In the genomic region with DNA sequence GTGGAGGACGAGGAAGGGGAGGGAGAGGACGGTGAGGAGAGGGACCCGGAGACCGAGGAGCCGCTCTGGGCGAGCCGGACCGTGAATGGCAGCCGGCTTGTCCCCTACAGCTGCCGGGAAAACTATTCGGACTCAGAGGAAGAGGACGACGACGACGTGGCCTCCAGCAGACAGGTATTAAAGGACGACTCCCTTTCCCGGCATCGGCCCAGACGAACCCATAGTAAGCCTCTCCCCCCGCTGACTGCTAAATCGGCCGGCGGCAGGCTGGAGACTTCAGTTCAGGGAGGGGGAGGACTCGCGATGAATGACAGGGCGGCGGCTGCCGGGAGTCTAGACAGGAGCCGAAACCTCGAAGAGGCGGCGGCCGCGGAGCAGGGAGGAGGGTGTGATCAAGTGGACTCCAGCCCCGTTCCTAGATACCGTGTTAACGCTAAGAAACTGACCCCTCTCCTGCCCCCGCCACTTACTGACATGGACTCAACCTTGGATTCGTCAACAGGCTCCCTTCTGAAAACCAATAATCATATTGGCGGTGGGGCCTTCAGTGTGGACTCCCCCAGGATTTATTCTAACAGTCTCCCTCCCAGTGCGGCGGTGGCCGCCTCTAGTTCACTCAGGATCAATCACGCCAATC, we compare ENCODE assay signal across 8 cellular contexts. TPM values are rescaled to one million over a fixed set of nuclear protein-coding genes. Genes with fewer than 3 reads are reported as not detected.
DNase-seq lines count a peak whose midpoint lies in the region; ATAC-seq and TF ChIP-seq lines count a peak whose summit lies in the region.

No MANE protein-coding gene starts in this region.

- ATAC-seq in GM19467 (IDR thresholded peaks at IDR 0.05; ENCODE audit: unreplicated experiment), result peak; percentile 44
- ATAC-seq in heart right ventricle, result peak; percentile 59 to 85 (median 75)

- peaks cover 22% of the 10 kb centered on the region for H3K36me3 Mint-ChIP-seq in activated naive CD8-positive, alpha-beta T cell treated with anti-CD3 and anti-CD28 coated beads for 36 hours
- H3K36me3 Mint-ChIP-seq in progenitor cell of endocrine pancreas (ENCODE audit: insufficient read depth), result no peaks in the 10 kb centered on the region

- H3K27me3 ChIP-seq in heart right ventricle, result no peaks in the 10 kb centered on the region

- H3K27me3 Mint-ChIP-seq in activated naive CD8-positive, alpha-beta T cell treated with anti-CD3 and anti-CD28 coated beads for 36 hours, result no peaks in the 10 kb centered on the region
- H3K27me3 Mint-ChIP-seq in progenitor cell of endocrine pancreas, result no peaks in the 10 kb centered on the region

- H3K4me3 ChIP-seq in heart right ventricle (peak overlapping the region; percentile 72 to 99 (median 94)), urinary bladder (ENCODE audit: low read depth, low read length) (peak overlapping the region; percentile 84)

- H3K27ac ChIP-seq in heart right ventricle, result peak overlapping the region; percentile 91 to 98 (median 96)
- H3K27ac ChIP-seq in urinary bladder (ENCODE audit: low read depth), result no peak overlapping the region

- H3K4me1 ChIP-seq in heart right ventricle (peaks cover 2 to 55% (median 48%) of the 10 kb centered on the region in 9 donors), urinary bladder (ENCODE audit: insufficient read depth) (peaks cover 5% of the 10 kb centered on the region)

- peaks cover 30% of the 10 kb centered on the region for H3K4me1 Mint-ChIP-seq in activated naive CD8-positive, alpha-beta T cell treated with anti-CD3 and anti-CD28 coated beads for 36 hours
- H3K4me1 Mint-ChIP-seq in progenitor cell of endocrine pancreas (ENCODE audit: low read depth), result peaks cover 25% of the 10 kb centered on the region

- H3K36me3 ChIP-seq in heart right ventricle (peaks cover 0 to 13% (median 0%) of the 10 kb centered on the region in 9 donors), urinary bladder (ENCODE audit: insufficient read depth) (no peaks in the 10 kb centered on the region)

- H3K9me3 Mint-ChIP-seq in activated naive CD8-positive, alpha-beta T cell treated with anti-CD3 and anti-CD28 coated beads for 36 hours, result no peaks in the 10 kb centered on the region
- no peaks in the 10 kb centered on the region for H3K9me3 Mint-ChIP-seq in progenitor cell of endocrine pancreas (ENCODE audit: low read depth)

- in situ Hi-C loops in Caki2 (cut with HindIII; ENCODE audit: low pct_unique_long_range_greater_than_20kb, low sequenced_read_pairs), result no loop called here
- in situ Hi-C loops in SK-MEL-5 (cut with HindIII; ENCODE audit: low pct_unique_long_range_greater_than_20kb, low sequenced_read_pairs), result no loop called here

- 0% methylated on average over 43 to 44 of the region's 44 CpGs for WGBS in heart right ventricle, 2 donors
- 1% methylated on average over 44 of the region's 44 CpGs for WGBS in urinary bladder

- DNase-seq in Caki2 (ENCODE audit: low read depth), result peak; percentile 64
- peak; percentile 54 for DNase-seq in HPDE6-E6E7 (ENCODE audit: extremely low spot score)
- peak; percentile 49 for DNase-seq in SK-MEL-5 (ENCODE audit: low read depth, low spot score)
- DNase-seq in activated naive CD8-positive, alpha-beta T cell treated with anti-CD3 and anti-CD28 coated beads for 36 hours, result peak; percentile 70
- DNase-seq in heart right ventricle, result peak; percentile 62 to 64
- DNase-seq in progenitor cell of endocrine pancreas (ENCODE audit: low spot score, unreplicated experiment), result peak; percentile 24

- peak overlapping the region; percentile 91 for H3K4me3 Mint-ChIP-seq in activated naive CD8-positive, alpha-beta T cell treated with anti-CD3 and anti-CD28 coated beads for 36 hours
- H3K4me3 Mint-ChIP-seq in progenitor cell of endocrine pancreas (ENCODE audit: low read depth), result peak overlapping the region; percentile 100

- H3K9me3 ChIP-seq in heart right ventricle, result no peaks in the 10 kb centered on the region

- intact Hi-C loops in heart right ventricle (cut with DNase I), result loop anchor here in 5 of 10 donors (2.0 to 5.0 kb wide), 5 partner anchors 37 to 62 kb away; no protein-coding TSS in a partner anchor

- H3K27ac Mint-ChIP-seq in activated naive CD8-positive, alpha-beta T cell treated with anti-CD3 and anti-CD28 coated beads for 36 hours, result peak overlapping the region; percentile 87
- H3K27ac Mint-ChIP-seq in progenitor cell of endocrine pancreas, result peak overlapping the region; percentile 94

- TF ChIP-seq CTCF in heart right ventricle (IDR thresholded peaks at IDR 0.05) (no peak), progenitor cell of endocrine pancreas (IDR thresholded peaks at IDR 0.05; ENCODE audit: unreplicated experiment) (no peak)

RNA-seq across cellular contexts. Expression of gene LEMD3, which starts 1.0 kb away (rescaled TPM):
- total RNA-seq in Caki2 (2014; rRNA removed; shearing (Covaris generic); ENCODE audit: low replicate concordance), result 28.3 and 65.9 TPM in 2 replicates
- total RNA-seq in SK-MEL-5 (2014; rRNA removed; shearing (Covaris generic)), result 20.7 and 22.2 TPM in 2 replicates
- 20.2 and 21.7 TPM in 2 replicates for polyA plus RNA-seq in SK-MEL-5 (2015; cell fraction: cytosol; rRNA removed)
- 28.8 and 39.1 TPM in 2 replicates for polyA plus RNA-seq in SK-MEL-5 (2015; cell fraction: nucleus; rRNA removed)
- 10 to 100 TPM; 21.2 to 21.3 TPM for total RNA-seq in activated naive CD8-positive, alpha-beta T cell treated with anti-CD3 and anti-CD28 coated beads for 36 hours
- 10 to 100 TPM; 10.1 to 16.3 (median 12.1) TPM for total RNA-seq in heart right ventricle
- 10 to 100 TPM in 1 of 2 donors, 1 to 10 TPM in 1; 4.5 to 11.9 TPM for polyA plus RNA-seq in heart right ventricle
- 38.9 and 40.2 TPM in 2 replicates for total RNA-seq in progenitor cell of endocrine pancreas
- total RNA-seq in urinary bladder, result 69.4 TPM
- polyA plus RNA-seq in urinary bladder, result 12.1 TPM

RNA-seq across cellular contexts. Expression of gene WIF1, which starts 49.3 kb away (rescaled TPM):
- not detected in 2 replicates for total RNA-seq in Caki2 (2014; rRNA removed; shearing (Covaris generic); ENCODE audit: low replicate concordance)
- total RNA-seq in SK-MEL-5 (2014; rRNA removed; shearing (Covaris generic)), result not detected in 2 replicates
- polyA plus RNA-seq in SK-MEL-5 (2015; cell fraction: cytosol; rRNA removed), result not detected in 2 replicates
- polyA plus RNA-seq in SK-MEL-5 (2015; cell fraction: nucleus; rRNA removed), result not detected in 2 replicates
- under 1 TPM; 0.10 TPM for total RNA-seq in activated naive CD8-positive, alpha-beta T cell treated with anti-CD3 and anti-CD28 coated beads for 36 hours
- total RNA-seq in heart right ventricle (not detected), progenitor cell of endocrine pancreas (0.22 and 0.31 TPM in 2 replicates), urinary bladder (2.9 TPM)
- polyA plus RNA-seq in heart right ventricle (under 1 TPM; 0.04 to 0.22 TPM), urinary bladder (1.9 TPM)
